In genomic region chr17:28335959-28336871, GRCh38 we compare ENCODE assay signal across 8 cellular contexts. TPM values are rescaled to one million over a fixed set of nuclear protein-coding genes. Genes with fewer than 3 reads are reported as not detected.
A peak's percentile ranks its signal among the peaks of the same experiment; 100 is the strongest.
DNase-seq lines count a peak whose midpoint lies in the region; ATAC-seq and TF ChIP-seq lines count a peak whose summit lies in the region.

No MANE protein-coding gene starts in this region.

- CTCF ChIA-PET in BJ (lab: Yijun Ruan, JAX), result interaction anchor here (1.0 to 3.0 kb wide), 8 partner anchors 10 to 531 kb away, joined by 3 to 12 read pairs (median 5); no protein-coding TSS in a partner anchor

- WGBS in right cardiac atrium, result 5% methylated on average over 29 of the region's 29 CpGs

- POLR2A ChIA-PET in BJ (lab: Charles Lee), result interaction anchor here (0.5 to 2.5 kb wide), 9 partner anchors 9 to 448 kb away, joined by 3 to 11 read pairs (median 5); partner anchors contain the start of gene POLDIP2

- H3K4me3 ChIP-seq in BJ (ENCODE audit: low read depth, low read length), result peak overlapping the region; percentile 94
- H3K4me3 ChIP-seq in right cardiac atrium (ENCODE audit: low read length), result peak overlapping the region; percentile 95

- intact Hi-C loops in right cardiac atrium (cut with DNase I), result no loop called here

- ATAC-seq in right cardiac atrium (peak; percentile 22 to 73), HG03280 (IDR thresholded peaks at IDR 0.05; ENCODE audit: unreplicated experiment) (no peak)

- peaks cover 20% of the 10 kb centered on the region for H3K36me3 ChIP-seq in BJ (ENCODE audit: control insufficient read depth, insufficient read depth, low read length)

- DNase-seq in BJ (ENCODE audit: low read depth), result peak; percentile 60
- peak; percentile 83 for DNase-seq in H4 (ENCODE audit: low spot score)
- peak; percentile 55 for DNase-seq in NCI-H774 (lab: John Stamatoyannopoulos, UW)
- peak; percentile 95 for DNase-seq in amniotic epithelial cell (ENCODE audit: low read depth)
- peak; percentile 79 to 87 (median 81) for DNase-seq in right cardiac atrium
- peak; percentile 42 for DNase-seq in pons (ENCODE audit: low spot score)
- no peak for DNase-seq in epidermal melanocyte (ENCODE audit: insufficient read length, low spot score)

- H3K4me1 ChIP-seq in right cardiac atrium (ENCODE audit: control insufficient read depth, insufficient read depth, low read length), result peaks cover 11% of the 10 kb centered on the region

- H3K9me3 ChIP-seq in right cardiac atrium (ENCODE audit: control insufficient read depth, low read length), result no peaks in the 10 kb centered on the region

- TF ChIP-seq CTCF in BJ (IDR thresholded peaks at IDR 0.05; ENCODE audit: insufficient read depth, low read depth, low read length), result no peak

- H3K27ac ChIP-seq in right cardiac atrium (ENCODE audit: low read length), result peak overlapping the region; percentile 98

- no peaks in the 10 kb centered on the region for H3K27me3 ChIP-seq in BJ (ENCODE audit: control insufficient read depth, insufficient read depth, low read length)
- no peaks in the 10 kb centered on the region for H3K27me3 ChIP-seq in right cardiac atrium (ENCODE audit: control insufficient read depth, insufficient read depth)

RNA-seq across cellular contexts. Expression of gene TNFAIP1, which starts 0.7 kb away (rescaled TPM):
- 80.7 and 166 TPM in 2 replicates for polyA plus RNA-seq in BJ (2011; rRNA removed)
- polyA minus RNA-seq in BJ (2011; rRNA and poly(A)+ RNA removed), result 82.5 and 117 TPM in 2 replicates
- 25.1 and 26.3 TPM in 2 replicates for total RNA-seq in H4 (2014; rRNA removed; shearing (Covaris generic))
- total RNA-seq in right cardiac atrium, result 10 to 100 TPM; 33.3 to 72.3 (median 34.7) TPM
- polyA plus RNA-seq in right cardiac atrium, result 20.1 TPM

RNA-seq across cellular contexts. Expression of gene IFT20, which starts 0.9 kb away (rescaled TPM):
- 39.1 and 53.2 TPM in 2 replicates for polyA plus RNA-seq in BJ (2011; rRNA removed)
- polyA minus RNA-seq in BJ (2011; rRNA and poly(A)+ RNA removed), result 7.5 and 12.8 TPM in 2 replicates
- 31.1 and 34.5 TPM in 2 replicates for total RNA-seq in H4 (2014; rRNA removed; shearing (Covaris generic))
- total RNA-seq in right cardiac atrium, result 10 to 100 TPM; 20.6 to 22.8 (median 21.3) TPM
- 27.0 TPM for polyA plus RNA-seq in right cardiac atrium

RNA-seq across cellular contexts. Expression of gene TMEM97, which starts 17.2 kb away (rescaled TPM):
- 12.5 and 17.5 TPM in 2 replicates for polyA plus RNA-seq in BJ (2011; rRNA removed)
- polyA minus RNA-seq in BJ (2011; rRNA and poly(A)+ RNA removed), result 7.3 and 7.8 TPM in 2 replicates
- 44.6 and 54.0 TPM in 2 replicates for total RNA-seq in H4 (2014; rRNA removed; shearing (Covaris generic))
- total RNA-seq in right cardiac atrium, result 1 to 10 TPM; 5.5 to 6.7 (median 6.0) TPM
- polyA plus RNA-seq in right cardiac atrium, result 3.9 TPM

RNA-seq across cellular contexts. Expression of gene POLDIP2, which starts 21.1 kb away (rescaled TPM):
- polyA plus RNA-seq in BJ (2011; rRNA removed) (106 and 141 TPM in 2 replicates), right cardiac atrium (95.6 TPM)
- polyA minus RNA-seq in BJ (2011; rRNA and poly(A)+ RNA removed), result 54.5 and 82.7 TPM in 2 replicates
- 108 and 110 TPM in 2 replicates for total RNA-seq in H4 (2014; rRNA removed; shearing (Covaris generic))
- 10 to 100 TPM; 97.1 to 99.8 (median 98.6) TPM for total RNA-seq in right cardiac atrium

RNA-seq across cellular contexts. Expression of gene SEBOX, which starts 28.8 kb away (rescaled TPM):
- polyA plus RNA-seq in BJ (2011; rRNA removed) (not detected in 2 replicates), right cardiac atrium (not detected)
- polyA minus RNA-seq in BJ (2011; rRNA and poly(A)+ RNA removed), result not detected in 2 replicates
- not detected in 2 replicates for total RNA-seq in H4 (2014; rRNA removed; shearing (Covaris generic))
- not detected for total RNA-seq in right cardiac atrium
